ENCODE assay signal across 1 cellular context in the genomic region with DNA sequence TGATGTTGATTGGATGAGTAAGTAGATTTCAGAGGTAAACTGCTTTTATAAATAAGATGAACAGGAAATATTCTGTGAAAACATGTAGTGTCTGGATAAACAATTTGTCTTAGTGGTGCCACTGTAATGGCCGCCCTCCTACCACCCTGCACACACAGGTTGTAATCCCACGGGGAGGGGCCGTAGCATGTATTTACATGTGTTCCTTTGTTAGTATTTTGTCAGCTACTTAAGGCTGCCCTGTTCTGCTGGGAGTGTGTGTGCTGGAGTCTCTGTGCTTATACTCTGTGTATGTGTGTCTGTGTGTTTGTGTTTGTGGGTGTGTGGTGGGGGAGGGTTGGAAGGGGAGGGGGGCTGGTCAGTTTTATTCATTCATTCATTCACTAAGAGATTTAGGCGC.
TF ChIP-seq lines count a peak whose summit lies in the region.

No MANE protein-coding gene starts in this region.

TF ChIP-seq in GM23338, 12 proteins besides CTCF, POLR2A, EP300 and RAD21 (continued from another document):
- TF ChIP-seq, protein P1, sequence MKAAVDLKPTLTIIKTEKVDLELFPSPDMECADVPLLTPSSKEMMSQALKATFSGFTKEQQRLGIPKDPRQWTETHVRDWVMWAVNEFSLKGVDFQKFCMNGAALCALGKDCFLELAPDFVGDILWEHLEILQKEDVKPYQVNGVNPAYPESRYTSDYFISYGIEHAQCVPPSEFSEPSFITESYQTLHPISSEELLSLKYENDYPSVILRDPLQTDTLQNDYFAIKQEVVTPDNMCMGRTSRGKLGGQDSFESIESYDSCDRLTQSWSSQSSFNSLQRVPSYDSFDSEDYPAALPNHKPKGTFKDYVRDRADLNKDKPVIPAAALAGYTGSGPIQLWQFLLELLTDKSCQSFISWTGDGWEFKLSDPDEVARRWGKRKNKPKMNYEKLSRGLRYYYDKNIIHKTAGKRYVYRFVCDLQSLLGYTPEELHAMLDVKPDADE (IDR thresholded peaks at IDR 0.05): no peak
- TF ChIP-seq STAT1 (IDR thresholded peaks at IDR 0.05; ENCODE audit: unreplicated experiment): no peak
